ENCODE assay signal across 15 cellular contexts in the genomic region with DNA sequence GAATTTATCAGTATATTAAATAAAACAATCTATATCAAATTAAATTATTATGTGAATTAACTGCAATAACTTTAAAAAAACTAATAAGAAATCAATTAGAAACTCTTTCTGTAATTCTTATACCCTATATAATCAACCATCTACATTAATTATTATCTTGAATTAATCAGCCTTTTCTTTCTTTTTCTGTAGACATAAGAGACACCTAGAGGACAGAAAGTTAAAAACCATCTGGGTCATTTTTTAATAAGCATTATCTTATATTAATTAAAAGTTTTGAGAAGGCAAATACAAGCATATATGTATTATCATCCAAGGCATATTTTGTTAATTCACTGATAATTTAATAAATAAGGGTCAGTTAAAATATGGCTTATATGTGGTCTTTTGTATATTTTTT. TPM values are rescaled to one million over a fixed set of nuclear protein-coding genes. Genes with fewer than 3 reads are reported as not detected.
A peak's percentile ranks its signal among the peaks of the same experiment; 100 is the strongest.
DNase-seq lines count a peak whose midpoint lies in the region; ATAC-seq, FAIRE-seq and TF ChIP-seq lines count a peak whose summit lies in the region.
"Had no signal": no experiment of that assay in that cellular context is flagged by ENCODE, and none has a peak within 500 bp of the region (broad histone marks: within the 10 kb centered on the region; RNA-seq: fewer than 3 reads in every experiment).

No MANE protein-coding gene starts in this region.

- no peak for FAIRE-seq in H54 (lab: Jason Lieb, UNC)

- H3K27ac Mint-ChIP-seq in MCF 10A (ENCODE audit: low read depth, unreplicated experiment) = no peak overlapping the region
- H3K27ac Mint-ChIP-seq in activated naive CD4-positive, alpha-beta T cell treated with anti-CD3 and anti-CD28 coated beads for 36 hours = no peak overlapping the region
- H3K27ac Mint-ChIP-seq: activated CD4-positive, alpha-beta memory T cell treated with anti-CD3 and anti-CD28 coated beads, Interleukin-2, amount 10 ng/mL, durations not matched to agents 7 days and 5 days; activated naive CD8-positive, alpha-beta T cell treated with anti-CD3 and anti-CD28 coated beads for 36 hours; T-helper 2 cell treated with Interferon-gamma antibody and Interleukin-4, amounts not matched to agents 5 μg/mL and 100 μg/mL, for 36 hours had no signal

- H3K4me3 ChIP-seq in breast epithelium = no peak overlapping the region
- no peak overlapping the region for H3K4me3 ChIP-seq in PC-9
- H3K4me3 ChIP-seq in thyroid gland (replicated peaks in 1 of 3) = no peak overlapping the region
- H3K4me3 ChIP-seq: testis had no signal

- CTCF ChIA-PET in MCF 10A (lab: Yijun Ruan, JAX) = interaction anchor here (0.5 to 1.9 kb wide), 13 partner anchors 9 to 1136 kb away, joined by 3 to 6 read pairs (median 4); no protein-coding TSS in a partner anchor
- CTCF ChIA-PET in PC-9 (lab: Charles Lee) = no interaction called here
- CTCF ChIA-PET in activated naive CD4-positive, alpha-beta T cell treated with anti-CD3 and anti-CD28 coated beads for 36 hours (lab: Charles Lee) = interaction anchor here (0.6 kb wide), 1 partner anchor 45 kb away, joined by 3 read pairs; no protein-coding TSS in a partner anchor

- H3K9me2 ChIP-seq in PC-9 (ENCODE audit: insufficient read depth) = no peaks in the 10 kb centered on the region

- no peaks in the 10 kb centered on the region for H3K4me1 Mint-ChIP-seq in MCF 10A (ENCODE audit: insufficient read depth, unreplicated experiment)
- peaks cover 3% of the 10 kb centered on the region for H3K4me1 Mint-ChIP-seq in activated naive CD4-positive, alpha-beta T cell treated with anti-CD3 and anti-CD28 coated beads for 36 hours (ENCODE audit: low read depth)
- H3K4me1 Mint-ChIP-seq: activated naive CD8-positive, alpha-beta T cell treated with anti-CD3 and anti-CD28 coated beads for 36 hours had no signal

- peaks cover 5% of the 10 kb centered on the region for H3K27me3 Mint-ChIP-seq in MCF 10A (ENCODE audit: insufficient read depth, unreplicated experiment)
- H3K27me3 Mint-ChIP-seq in activated naive CD4-positive, alpha-beta T cell treated with anti-CD3 and anti-CD28 coated beads for 36 hours (ENCODE audit: low read depth) = peaks cover 23% of the 10 kb centered on the region

- no peaks in the 10 kb centered on the region for H3F3A ChIP-seq in PC-9 (ENCODE audit: insufficient read depth, low read depth)

- no peaks in the 10 kb centered on the region for H4K20me1 ChIP-seq in PC-9 (ENCODE audit: insufficient read depth)

- H2AFZ ChIP-seq in PC-9 = no peak overlapping the region

- no peaks in the 10 kb centered on the region for H3K36me3 ChIP-seq in breast epithelium
- H3K36me3 ChIP-seq in PC-9 (ENCODE audit: low read depth) = no peaks in the 10 kb centered on the region
- no peaks in the 10 kb centered on the region for H3K36me3 ChIP-seq in thyroid gland

- no peak overlapping the region for H3K4me3 Mint-ChIP-seq in MCF 10A (ENCODE audit: unreplicated experiment)
- no peak overlapping the region for H3K4me3 Mint-ChIP-seq in activated naive CD4-positive, alpha-beta T cell treated with anti-CD3 and anti-CD28 coated beads for 36 hours
- H3K4me3 Mint-ChIP-seq: activated CD4-positive, alpha-beta memory T cell treated with anti-CD3 and anti-CD28 coated beads, Interleukin-2, amount 10 ng/mL, durations not matched to agents 7 days and 5 days; activated naive CD8-positive, alpha-beta T cell treated with anti-CD3 and anti-CD28 coated beads for 36 hours; T-helper 2 cell treated with Interferon-gamma antibody and Interleukin-4, amounts not matched to agents 5 μg/mL and 100 μg/mL, for 36 hours had no signal

- no peak overlapping the region for H3K27ac ChIP-seq in breast epithelium
- H3K27ac ChIP-seq in PC-9 = no peak overlapping the region
- H3K27ac ChIP-seq in thyroid gland = no peak overlapping the region
- H3K27ac ChIP-seq: testis had no signal

- intact Hi-C loops in MCF 10A (cut with micrococcal nuclease) = loop anchor here (2.0 to 10.0 kb wide), 4 partner anchors 412 to 1662 kb away; no protein-coding TSS in a partner anchor
- intact Hi-C loops in breast epithelium (cut with DNase I; ENCODE audit: low total_unique reads) = no loop called here
- intact Hi-C loops in PC-9 (cut with micrococcal nuclease; ENCODE audit: unreplicated experiment) = loop anchor here (10.0 kb wide), 1 partner anchor 862 kb away; no protein-coding TSS in a partner anchor
- intact Hi-C loops in thyroid gland (cut with DNase I) = no loop called here
- intact Hi-C loops in activated naive CD4-positive, alpha-beta T cell treated with anti-CD3 and anti-CD28 coated beads for 36 hours (cut with micrococcal nuclease) = loop anchor here (1.0 kb wide), 1 partner anchor 411 kb away; no protein-coding TSS in a partner anchor

- no peak for ATAC-seq in GM21528 (IDR thresholded peaks at IDR 0.05; ENCODE audit: low FRiP score, unreplicated experiment)

- DNase-seq in MCF 10A (ENCODE audit: unreplicated experiment) (peak; percentile 2), breast epithelium (ENCODE audit: low spot score in 2 of 2) (no peak), PC-9 (no peak), fibroblast of peridontal ligament (ENCODE audit: extremely low read depth) (peak; percentile 35), thyroid gland (no peak), H54 (ENCODE audit: insufficient read length, low spot score) (no peak)
- DNase-seq in activated naive CD4-positive, alpha-beta T cell treated with anti-CD3 and anti-CD28 coated beads for 36 hours = no peak
- DNase-seq: activated CD4-positive, alpha-beta memory T cell treated with anti-CD3 and anti-CD28 coated beads, Interleukin-2, amount 10 ng/mL, durations not matched to agents 7 days and 5 days; activated naive CD8-positive, alpha-beta T cell treated with anti-CD3 and anti-CD28 coated beads for 36 hours; hypothalamus; mesendoderm; NCI-H1105; testis had no signal

- peak; percentile 20 for TF ChIP-seq CTCF in MCF 10A (IDR thresholded peaks at IDR 0.05; ENCODE audit: unreplicated experiment)
- no peak for TF ChIP-seq CTCF in breast epithelium (IDR thresholded peaks at IDR 0.05)
- peak; percentile 61 for TF ChIP-seq CTCF in PC-9 (conservative IDR thresholded peaks at IDR 0.05)
- TF ChIP-seq CTCF in thyroid gland (IDR thresholded peaks at IDR 0.05) = peak in 4 of 6 experiments; percentile 11 to 61 (median 40)

- H3K4me1 ChIP-seq in breast epithelium (no peaks in the 10 kb centered on the region), PC-9 (replicated peaks; ENCODE audit: insufficient read depth) (no peaks in the 10 kb centered on the region; the same call in 1 of the 2 replicates), thyroid gland (no peaks in the 10 kb centered on the region)
- H3K4me1 ChIP-seq: testis had no signal

- H3K9me3 ChIP-seq in breast epithelium (no peaks in the 10 kb centered on the region), PC-9 (ENCODE audit: insufficient read depth, low read depth) (no peaks in the 10 kb centered on the region), thyroid gland (no peaks in the 10 kb centered on the region)
- H3K9me3 ChIP-seq: testis had no signal

- H3K36me3 Mint-ChIP-seq in MCF 10A (ENCODE audit: insufficient read depth, unreplicated experiment) = no peaks in the 10 kb centered on the region
- H3K36me3 Mint-ChIP-seq in activated naive CD4-positive, alpha-beta T cell treated with anti-CD3 and anti-CD28 coated beads for 36 hours (ENCODE audit: low read depth) = no peaks in the 10 kb centered on the region
- H3K36me3 Mint-ChIP-seq: activated naive CD8-positive, alpha-beta T cell treated with anti-CD3 and anti-CD28 coated beads for 36 hours had no signal

- no peaks in the 10 kb centered on the region for H3K27me3 ChIP-seq in breast epithelium
- no peaks in the 10 kb centered on the region for H3K27me3 ChIP-seq in PC-9 (ENCODE audit: insufficient read depth, low read depth)
- H3K27me3 ChIP-seq in thyroid gland = no peaks in the 10 kb centered on the region
- H3K27me3 ChIP-seq: testis had no signal

- TF ChIP-seq POLR2A in breast epithelium (IDR thresholded peaks at IDR 0.05) (no peak), thyroid gland (IDR thresholded peaks at IDR 0.05) (no peak), H54 (IDR thresholded peaks at IDR 0.05; ENCODE audit: low read depth, low read length) (no peak)

- POLR2A ChIA-PET in MCF 10A (lab: Yijun Ruan, JAX) (no interaction called here), PC-9 (lab: Charles Lee; ENCODE audit: unreplicated experiment) (no interaction called here)

- no peak overlapping the region for H3K4me2 ChIP-seq in PC-9

- H3K79me2 ChIP-seq in PC-9 (ENCODE audit: low read depth) = no peaks in the 10 kb centered on the region

- no peaks in the 10 kb centered on the region for H3K9me3 Mint-ChIP-seq in MCF 10A (ENCODE audit: unreplicated experiment)
- no peaks in the 10 kb centered on the region for H3K9me3 Mint-ChIP-seq in activated naive CD4-positive, alpha-beta T cell treated with anti-CD3 and anti-CD28 coated beads for 36 hours
- H3K9me3 Mint-ChIP-seq: activated CD4-positive, alpha-beta memory T cell treated with anti-CD3 and anti-CD28 coated beads, Interleukin-2, amount 10 ng/mL, durations not matched to agents 7 days and 5 days; activated naive CD8-positive, alpha-beta T cell treated with anti-CD3 and anti-CD28 coated beads for 36 hours; T-helper 2 cell treated with Interferon-gamma antibody and Interleukin-4, amounts not matched to agents 5 μg/mL and 100 μg/mL, for 36 hours had no signal

- no TSS peak for BruUV-seq in MCF 10A (replicated peaks; lab: Mats Ljungman, UMichigan)
- BruUV-seq in PC-9 (replicated peaks; lab: Mats Ljungman, UMichigan) = no TSS peak

RNA-seq across cellular contexts. Expression of gene SLC25A26, which starts 24.2 kb away (rescaled TPM):
- 23.3 and 24.8 TPM in 2 replicates for total RNA-seq in MCF 10A (2022)
- total RNA-seq in breast epithelium = 10 to 100 TPM; 25.6 to 31.4 (median 30.9) TPM
- total RNA-seq in PC-9 (2021) = 20.8 and 30.1 TPM in 2 replicates
- 10 to 100 TPM; 30.9 to 34.7 (median 32.4) TPM for total RNA-seq in thyroid gland
- 10 to 100 TPM; 25.3 to 26.3 TPM for total RNA-seq in activated naive CD4-positive, alpha-beta T cell treated with anti-CD3 and anti-CD28 coated beads for 36 hours

Comparison
In these comparisons a context has a peak if more than half of its experiments do, and no peak if none do; other contexts are left out.
1. DNase-seq: peak in MCF 10A (single experiment) and fibroblast of peridontal ligament (single experiment); none in breast epithelium (0 of 2), PC-9 (0 of 2), thyroid gland (0 of 2), H54 (single experiment) and activated naive CD4-positive, alpha-beta T cell treated with anti-CD3 and anti-CD28 coated beads for 36 hours (single experiment).
2. CTCF ChIP-seq: peak in MCF 10A (single experiment), PC-9 (single experiment) and thyroid gland (4 of 6); none in breast epithelium (0 of 3).
3. intact Hi-C loops: an anchor here in MCF 10A (2.0 to 10.0 kb wide), PC-9 (10.0 kb wide) and activated naive CD4-positive, alpha-beta T cell treated with anti-CD3 and anti-CD28 coated beads for 36 hours (1.0 kb wide); none called in breast epithelium and thyroid gland.